Comparison of ENCODE assay signal across 13 cellular contexts in the genomic region with DNA sequence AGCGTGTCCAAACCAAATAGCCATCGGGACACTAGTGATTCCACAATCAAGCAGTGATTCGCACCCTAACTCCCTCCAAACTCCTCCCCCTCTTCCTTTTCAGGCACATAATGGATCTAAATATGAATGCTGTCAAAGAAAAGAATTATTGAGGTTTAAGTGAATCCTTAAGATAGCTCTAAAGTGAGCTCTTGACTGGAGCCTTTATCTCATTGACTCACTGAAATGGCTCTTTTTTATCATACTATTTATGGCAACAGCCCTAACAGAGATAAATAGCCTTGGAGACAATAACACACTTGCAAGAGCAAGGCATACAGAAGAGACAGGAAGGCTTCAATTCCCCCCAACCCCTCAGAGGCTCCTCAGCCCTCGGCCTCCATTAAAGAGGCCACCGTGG.
A peak's percentile ranks its signal among the peaks of the same experiment; 100 is the strongest.
DNase-seq lines count a peak whose midpoint lies in the region; ATAC-seq, FAIRE-seq and TF ChIP-seq lines count a peak whose summit lies in the region.
"Had no signal": no experiment of that assay in that cellular context is flagged by ENCODE, and none has a peak within 500 bp of the region (broad histone marks: within the 10 kb centered on the region; RNA-seq: fewer than 3 reads in every experiment).

No MANE protein-coding gene starts in this region.

- peaks cover 17% of the 10 kb centered on the region for H3K4me1 ChIP-seq in astrocyte (ENCODE audit: insufficient read depth, low read length)
- no peaks in the 10 kb centered on the region for H3K4me1 ChIP-seq in Karpas-422 (ENCODE audit: low read length)
- H3K4me1 ChIP-seq: colonic mucosa had no signal

- no peaks in the 10 kb centered on the region for H3K9me3 Mint-ChIP-seq in HFFc6
- no peaks in the 10 kb centered on the region for H3K9me3 Mint-ChIP-seq in astrocyte (ENCODE audit: unreplicated experiment)

- H3K4me2 ChIP-seq in astrocyte (ENCODE audit: low read length) (peak overlapping the region; percentile 34), Karpas-422 (ENCODE audit: low read depth, low read length, poor library complexity, severe bottlenecking) (no peak overlapping the region)

- no peak for TF ChIP-seq CTCF in HFFc6 (IDR thresholded peaks at IDR 0.05)
- no peak for TF ChIP-seq CTCF in astrocyte (IDR thresholded peaks at IDR 0.05; ENCODE audit: insufficient read depth, low read depth, low read length)

- peak; percentile 37 for DNase-seq in HFFc6
- DNase-seq in NCI-H187 (lab: John Stamatoyannopoulos, UW) = peak; percentile 81 to 84
- peak; percentile 69 for DNase-seq in astrocyte (ENCODE audit: low read depth)
- peak; percentile 13 for DNase-seq in non-pigmented ciliary epithelial cell (ENCODE audit: low read depth)
- no peak for DNase-seq in Karpas-422
- DNase-seq in posterior cingulate gyrus = no peak
- DNase-seq: activated CD4-positive, alpha-beta T cell treated with anti-CD3 and anti-CD28 coated beads, Interleukin-2, amount 50 U/mL, for 4 hours; adrenal gland; colonic mucosa; EL; MM.1S; NK-92 treated with Interleukin-12 subunit alpha and Interleukin-12 subunit beta, amount 100 ng/mL, for 24 hours had no signal

- no peak overlapping the region for H3K4me3 Mint-ChIP-seq in HFFc6
- no peak overlapping the region for H3K4me3 Mint-ChIP-seq in astrocyte (ENCODE audit: unreplicated experiment)

- H3K9ac ChIP-seq in astrocyte (ENCODE audit: low read length) (no peak overlapping the region), Karpas-422 (ENCODE audit: low read length) (no peak overlapping the region)

- no peaks in the 10 kb centered on the region for H3K9me2 ChIP-seq in Karpas-422 (replicated peaks; ENCODE audit: insufficient read depth, low read length)

- no peaks in the 10 kb centered on the region for H4K20me1 ChIP-seq in astrocyte (ENCODE audit: insufficient read depth, low read length)
- H4K20me1 ChIP-seq in Karpas-422 (ENCODE audit: insufficient read depth, low read depth, low read length) = 0 out of 2 replicates have a peak, but pooled peaks cover 3% of the 10 kb centered on the region

- ATAC-seq in GM21381 (IDR thresholded peaks at IDR 0.05; ENCODE audit: unreplicated experiment) = no peak

- H3K9me3 ChIP-seq in astrocyte (ENCODE audit: insufficient read depth, low read depth, low read length) (no peaks in the 10 kb centered on the region), Karpas-422 (ENCODE audit: low read length) (no peaks in the 10 kb centered on the region)
- H3K9me3 ChIP-seq: adrenal gland, colonic mucosa had no signal

- intact Hi-C loops in posterior cingulate gyrus (cut with DNase I) = no loop called here

- no peaks in the 10 kb centered on the region for H3K79me2 ChIP-seq in astrocyte (ENCODE audit: insufficient read depth, low read length)
- H3K79me2 ChIP-seq in Karpas-422 (ENCODE audit: low read length) = no peaks in the 10 kb centered on the region

- H3K4me1 Mint-ChIP-seq in HFFc6 (ENCODE audit: low read depth) = peaks cover 31% of the 10 kb centered on the region
- peaks cover 12% of the 10 kb centered on the region for H3K4me1 Mint-ChIP-seq in astrocyte (ENCODE audit: low read depth, unreplicated experiment)

- H3K4me3 ChIP-seq in astrocyte (ENCODE audit: insufficient read depth, low read depth, low read length) (no peak overlapping the region), Karpas-422 (ENCODE audit: low read length) (no peak overlapping the region)
- H3K4me3 ChIP-seq: adrenal gland, colonic mucosa had no signal

- no peak for FAIRE-seq in astrocyte (lab: Jason Lieb, UNC)

- H2AFZ ChIP-seq in astrocyte (ENCODE audit: low read depth, low read length) (no peak overlapping the region), Karpas-422 (ENCODE audit: low read length) (no peak overlapping the region)

- no peak overlapping the region for H3K27ac ChIP-seq in astrocyte (ENCODE audit: low read depth, low read length)
- no peak overlapping the region for H3K27ac ChIP-seq in Karpas-422 (ENCODE audit: low read length)
- H3K27ac ChIP-seq: adrenal gland, colonic mucosa had no signal

- H3K27me3 Mint-ChIP-seq in HFFc6 (ENCODE audit: insufficient read depth) = no peaks in the 10 kb centered on the region; the same call in none of the 2 replicates
- H3K27me3 Mint-ChIP-seq in astrocyte (ENCODE audit: low read depth, unreplicated experiment) = peaks cover 20% of the 10 kb centered on the region

- H3K36me3 Mint-ChIP-seq in HFFc6 (ENCODE audit: low read depth) (peaks cover 23% of the 10 kb centered on the region), astrocyte (ENCODE audit: low read depth, unreplicated experiment) (peaks cover 12% of the 10 kb centered on the region)

- H3K36me3 ChIP-seq in astrocyte (ENCODE audit: insufficient read depth, low read length) (no peaks in the 10 kb centered on the region), Karpas-422 (ENCODE audit: insufficient read depth, low read length) (no peaks in the 10 kb centered on the region)
- H3K36me3 ChIP-seq: adrenal gland, colonic mucosa had no signal

- H3K27ac Mint-ChIP-seq in HFFc6 (peak overlapping the region; percentile 73), astrocyte (ENCODE audit: unreplicated experiment) (no peak overlapping the region)

- no peaks in the 10 kb centered on the region for H3K27me3 ChIP-seq in astrocyte (ENCODE audit: insufficient read depth, low read length)
- H3K27me3 ChIP-seq in Karpas-422 (ENCODE audit: low read length) = no peaks in the 10 kb centered on the region
- H3K27me3 ChIP-seq: adrenal gland, colonic mucosa had no signal

Comparison
In these comparisons a context has a peak if more than half of its experiments do, and no peak if none do; other contexts are left out.
1. DNase-seq: peak in HFFc6 (single experiment), NCI-H187 (2 of 2), astrocyte (single experiment) and non-pigmented ciliary epithelial cell (single experiment); none in Karpas-422 (single experiment) and posterior cingulate gyrus (0 of 10).